In the genomic region with DNA sequence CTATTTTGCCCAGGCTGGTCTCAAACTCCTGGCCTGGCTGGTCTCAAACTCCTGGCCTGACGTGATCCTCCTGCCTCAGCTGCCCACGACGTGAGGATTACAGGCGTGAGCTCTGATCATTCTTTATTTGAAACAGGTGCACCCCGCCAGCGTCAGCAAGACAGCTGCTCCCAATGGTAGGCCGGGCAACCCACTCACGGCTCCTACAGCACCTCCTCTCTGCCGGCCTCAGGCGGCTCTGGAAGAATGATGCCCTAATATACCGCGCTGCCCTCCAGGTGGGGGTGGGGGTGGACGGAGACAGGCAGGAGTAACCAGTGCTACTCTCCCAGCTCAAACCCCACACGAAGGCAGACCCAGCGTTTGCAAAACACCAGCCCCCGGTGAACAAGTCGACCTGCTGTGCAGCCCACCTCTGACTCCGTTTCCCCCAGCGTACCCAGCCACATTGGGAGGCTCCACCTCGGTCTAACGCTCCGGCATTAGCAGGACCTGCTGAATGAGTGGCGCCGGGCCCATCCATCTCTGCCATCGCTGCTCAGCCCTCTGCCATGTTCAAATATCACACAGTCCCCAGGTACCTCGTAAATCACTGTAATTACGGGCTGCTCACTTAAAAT, we compare ENCODE assay signal across 14 cellular contexts.
DNase-seq lines count a peak whose midpoint lies in the region; ATAC-seq and TF ChIP-seq lines count a peak whose summit lies in the region.
"Had no signal": no experiment of that assay in that cellular context is flagged by ENCODE, and none has a peak within 500 bp of the region (broad histone marks: within the 10 kb centered on the region; RNA-seq: fewer than 3 reads in every experiment).

No MANE protein-coding gene starts in this region.

- H3K27me3 Mint-ChIP-seq in stimulated activated naive B cell treated with anti-CD40 and anti-IgM and Interleukin-4, amounts not matched to agents 10 μg/mL and 1 μg/mL and 100 μg/mL, for 72 hours: no peaks in the 10 kb centered on the region

- H3K4me1 ChIP-seq in right lobe of liver (peaks cover 0 to 7% (median 0%) of the 10 kb centered on the region in 4 donors), ascending aorta (peaks cover 0 to 2% of the 10 kb centered on the region in 2 donors), transverse colon (no peaks in the 10 kb centered on the region)
- H3K4me1 ChIP-seq: gastroesophageal sphincter had no signal

- peak overlapping the region; percentile 91 for H3K27ac Mint-ChIP-seq in stimulated activated naive B cell treated with anti-CD40 and anti-IgM and Interleukin-4, amounts not matched to agents 10 μg/mL and 1 μg/mL and 100 μg/mL, for 72 hours

- TF ChIP-seq POLR2A in right lobe of liver (IDR thresholded peaks at IDR 0.05) (no peak), transverse colon (IDR thresholded peaks at IDR 0.05) (no peak)

- peaks cover 25 to 28% of the 10 kb centered on the region in 2 donors for H3K36me3 Mint-ChIP-seq in stimulated activated naive B cell treated with anti-CD40 and anti-IgM and Interleukin-4, amounts not matched to agents 10 μg/mL and 1 μg/mL and 100 μg/mL, for 72 hours

- no peak for TF ChIP-seq EP300 in transverse colon (IDR thresholded peaks at IDR 0.05; ENCODE audit: low read depth)

- no peaks in the 10 kb centered on the region for H3K9me3 ChIP-seq in right lobe of liver
- no peaks in the 10 kb centered on the region for H3K9me3 ChIP-seq in ascending aorta
- no peaks in the 10 kb centered on the region for H3K9me3 ChIP-seq in transverse colon
- H3K9me3 ChIP-seq: gastroesophageal sphincter had no signal

- H3K4me3 ChIP-seq in right lobe of liver: peak overlapping the region in 1 of 3 donors; percentile 28
- H3K4me3 ChIP-seq in ascending aorta: no peak overlapping the region
- H3K4me3 ChIP-seq in transverse colon: no peak overlapping the region
- H3K4me3 ChIP-seq: gastroesophageal sphincter had no signal

- DNase-seq in activated CD8-positive, alpha-beta memory T cell treated with anti-CD3 and anti-CD28 coated beads for 24 hours: peak; percentile 48
- no peak for DNase-seq in activated CD8-positive, alpha-beta memory T cell treated with anti-CD3 and anti-CD28 coated beads, Interleukin-2, amount 50 U/mL, for 4 hours
- DNase-seq in NCI-H69 (lab: John Stamatoyannopoulos, UW) (peak; percentile 83), right lobe of liver (no peak), ascending aorta (ENCODE audit: low spot score in 2 of 2) (no peak), transverse colon (no peak)
- no peak for DNase-seq in stimulated activated naive B cell treated with anti-CD40 and anti-IgM and Interleukin-4, amounts not matched to agents 10 μg/mL and 1 μg/mL and 100 μg/mL, for 72 hours
- DNase-seq: DMS79; effector CD8-positive, alpha-beta T cell; NCI-H2029; T1000 had no signal

- peak overlapping the region; percentile 79 to 85 for H3K4me3 Mint-ChIP-seq in stimulated activated naive B cell treated with anti-CD40 and anti-IgM and Interleukin-4, amounts not matched to agents 10 μg/mL and 1 μg/mL and 100 μg/mL, for 72 hours

- no peaks in the 10 kb centered on the region for H3K27me3 ChIP-seq in right lobe of liver
- H3K27me3 ChIP-seq in ascending aorta: no peaks in the 10 kb centered on the region
- H3K27me3 ChIP-seq in transverse colon: no peaks in the 10 kb centered on the region
- H3K27me3 ChIP-seq: gastroesophageal sphincter had no signal

- H3K36me3 ChIP-seq in right lobe of liver (no peaks in the 10 kb centered on the region), ascending aorta (no peaks in the 10 kb centered on the region), transverse colon (no peaks in the 10 kb centered on the region)

- WGBS in right lobe of liver (ENCODE audit: insufficient coverage, low coverage, low lambda C conversion rate, missing lambda C conversion rate): 68% methylated on average over 5 of the region's 27 CpGs
- 90% methylated on average over 16 of the region's 27 CpGs; no CpG with 5 or more reads in 1 of the 2 donors for WGBS in transverse colon (ENCODE audit: low coverage in 1 of 2), 2 donors

- H3K4me1 Mint-ChIP-seq in stimulated activated naive B cell treated with anti-CD40 and anti-IgM and Interleukin-4, amounts not matched to agents 10 μg/mL and 1 μg/mL and 100 μg/mL, for 72 hours: peaks cover 32 to 63% of the 10 kb centered on the region in 2 donors

- ATAC-seq in right lobe of liver: no peak
- ATAC-seq in stimulated activated naive B cell treated with anti-CD40 and anti-IgM and Interleukin-4, amounts not matched to agents 10 μg/mL and 1 μg/mL and 100 μg/mL, for 72 hours (replicated peaks): no peak
- ATAC-seq in HG03565 (IDR thresholded peaks at IDR 0.05; ENCODE audit: unreplicated experiment): no peak
- ATAC-seq: gastroesophageal sphincter had no signal

- H3K27ac ChIP-seq in right lobe of liver (peak overlapping the region in 2 of 3 donors; percentile 89 to 94), ascending aorta (no peak overlapping the region), transverse colon (no peak overlapping the region)
- H3K27ac ChIP-seq: gastroesophageal sphincter, KMS-11 had no signal

- no peak for TF ChIP-seq CTCF in right lobe of liver (IDR thresholded peaks at IDR 0.05)
- no peak for TF ChIP-seq CTCF in ascending aorta (IDR thresholded peaks at IDR 0.05)
- TF ChIP-seq CTCF in transverse colon (IDR thresholded peaks at IDR 0.05): no peak

- in situ Hi-C loops in transverse colon (cut with MboI; ENCODE audit: low pct_ligation_motif_present in 1 of 4, low pct_unique_long_range_greater_than_20kb in 1 of 4, low sequenced_read_pairs in 3 of 4): no loop called here

- intact Hi-C loops in right lobe of liver (cut with DNase I): no loop called here
- intact Hi-C loops in ascending aorta (cut with DNase I): no loop called here
- intact Hi-C loops in transverse colon (cut with DNase I; ENCODE audit: low total_unique reads): no loop called here

- no peaks in the 10 kb centered on the region for H3K9me3 Mint-ChIP-seq in stimulated activated naive B cell treated with anti-CD40 and anti-IgM and Interleukin-4, amounts not matched to agents 10 μg/mL and 1 μg/mL and 100 μg/mL, for 72 hours

Comparison
In these comparisons a context has a peak if more than half of its experiments do, and no peak if none do; other contexts are left out.
1. DNase-seq: peak in activated CD8-positive, alpha-beta memory T cell treated with anti-CD3 and anti-CD28 coated beads for 24 hours (single experiment) and NCI-H69 (single experiment); none in activated CD8-positive, alpha-beta memory T cell treated with anti-CD3 and anti-CD28 coated beads, Interleukin-2, amount 50 U/mL, for 4 hours (single experiment), right lobe of liver (0 of 3), stimulated activated naive B cell treated with anti-CD40 and anti-IgM and Interleukin-4, amounts not matched to agents 10 μg/mL and 1 μg/mL and 100 μg/mL, for 72 hours (single experiment), ascending aorta (0 of 2) and transverse colon (single experiment).
2. H3K27ac ChIP-seq: peak in right lobe of liver (2 of 3); none in ascending aorta (0 of 2) and transverse colon (0 of 4).